Comparison of ENCODE assay signal across 9 cellular contexts in the genomic region with DNA sequence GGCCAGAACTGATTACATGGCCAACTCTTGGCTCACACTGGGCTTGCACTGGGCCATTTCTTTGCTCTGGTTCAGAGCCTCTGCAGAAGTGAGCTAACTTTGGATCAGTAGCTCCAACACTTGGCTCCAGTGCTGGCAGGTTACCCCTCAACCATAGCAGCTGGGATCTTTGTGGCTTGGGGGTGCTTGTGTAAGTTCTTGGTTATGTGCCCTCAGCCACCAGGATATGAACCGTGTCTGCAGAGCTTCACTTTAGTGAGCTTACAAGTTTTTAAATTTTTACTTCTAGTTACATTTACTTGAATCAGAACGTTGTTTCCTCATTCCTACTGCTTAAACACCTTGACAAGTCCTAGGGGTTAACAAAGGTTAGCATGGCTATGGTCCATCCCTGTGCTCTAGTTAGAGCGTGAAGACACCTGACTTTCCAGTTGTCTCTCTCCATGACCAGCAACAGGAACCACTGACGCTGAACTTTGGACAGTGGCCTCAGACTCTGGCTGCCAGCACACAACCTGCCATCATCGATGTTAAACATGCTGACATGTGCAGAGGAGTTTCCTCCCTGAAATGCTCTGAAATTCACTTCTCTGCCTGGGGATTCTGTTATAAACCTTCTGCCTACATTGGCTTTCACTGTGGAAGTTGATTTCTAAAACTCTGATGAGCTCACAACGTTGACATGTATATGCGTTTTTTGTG. TPM values are rescaled to one million over a fixed set of nuclear protein-coding genes. Genes with fewer than 3 reads are reported as not detected.
DNase-seq lines count a peak whose midpoint lies in the region; ATAC-seq, FAIRE-seq and TF ChIP-seq lines count a peak whose summit lies in the region.
"Had no signal": no experiment of that assay in that cellular context is flagged by ENCODE, and none has a peak within 500 bp of the region (broad histone marks: within the 10 kb centered on the region; RNA-seq: fewer than 3 reads in every experiment).

No MANE protein-coding gene starts in this region.

- TF ChIP-seq CTCF in astrocyte (IDR thresholded peaks at IDR 0.05; ENCODE audit: insufficient read depth, low read depth, low read length) (no peak), gastrocnemius medialis (IDR thresholded peaks at IDR 0.05 in 4 of 5, conservative IDR thresholded peaks at IDR 0.05 in 1 of 5) (no peak)

- H3K36me3 Mint-ChIP-seq in IgD-negative memory B cell (no peaks in the 10 kb centered on the region), astrocyte (ENCODE audit: low read depth, unreplicated experiment) (peaks cover 25% of the 10 kb centered on the region)

- H3K36me3 ChIP-seq in astrocyte (ENCODE audit: insufficient read depth, low read length) (peaks cover 49% of the 10 kb centered on the region), gastrocnemius medialis (peaks cover 0 to 30% of the 10 kb centered on the region in 2 donors)

- H3K4me1 Mint-ChIP-seq in IgD-negative memory B cell = peaks cover 15 to 26% (median 20%) of the 10 kb centered on the region in 3 donors
- H3K4me1 Mint-ChIP-seq in astrocyte (ENCODE audit: low read depth, unreplicated experiment) = peaks cover 20% of the 10 kb centered on the region

- H3K27ac Mint-ChIP-seq in IgD-negative memory B cell (peak overlapping the region in 2 of 3 donors; percentile 36 to 73), astrocyte (ENCODE audit: unreplicated experiment) (no peak overlapping the region)

- H4K20me1 ChIP-seq in astrocyte (ENCODE audit: insufficient read depth, low read length) = peaks cover 77% of the 10 kb centered on the region

- H3K27ac ChIP-seq in astrocyte (ENCODE audit: low read depth, low read length) (no peak overlapping the region), gastrocnemius medialis (peak overlapping the region; percentile 82 to 99 (median 95))

- H3K27me3 ChIP-seq in astrocyte (ENCODE audit: insufficient read depth, low read length) = no peaks in the 10 kb centered on the region
- H3K27me3 ChIP-seq in gastrocnemius medialis = no peaks in the 10 kb centered on the region

- ATAC-seq in gastrocnemius medialis = peak; percentile 64 to 69
- no peak for ATAC-seq in GM19452 (IDR thresholded peaks at IDR 0.05; ENCODE audit: unreplicated experiment)
- no peak for ATAC-seq in GM21576 (IDR thresholded peaks at IDR 0.05; ENCODE audit: unreplicated experiment)

- intact Hi-C loops in gastrocnemius medialis (cut with DNase I; ENCODE audit: low total_unique reads) = no loop called here

- H3K9ac ChIP-seq in astrocyte (ENCODE audit: low read length) = no peak overlapping the region

- H3K9me3 ChIP-seq in astrocyte (ENCODE audit: insufficient read depth, low read depth, low read length) = no peaks in the 10 kb centered on the region
- H3K9me3 ChIP-seq in gastrocnemius medialis = no peaks in the 10 kb centered on the region

- H3K4me3 ChIP-seq in astrocyte (ENCODE audit: insufficient read depth, low read depth, low read length) (no peak overlapping the region), gastrocnemius medialis (no peak overlapping the region)

- H3K4me3 Mint-ChIP-seq in IgD-negative memory B cell (peak overlapping the region in 2 of 4 donors; percentile 54 to 55), astrocyte (ENCODE audit: unreplicated experiment) (peak overlapping the region; percentile 14)

- H3K9me3 Mint-ChIP-seq in IgD-negative memory B cell (no peaks in the 10 kb centered on the region), astrocyte (ENCODE audit: unreplicated experiment) (no peaks in the 10 kb centered on the region)

- no peak for FAIRE-seq in astrocyte (lab: Jason Lieb, UNC)

- in situ Hi-C loops in gastrocnemius medialis (cut with MboI; ENCODE audit: low sequenced_read_pairs in 4 of 4) = no loop called here

- H2AFZ ChIP-seq in astrocyte (ENCODE audit: low read depth, low read length) = no peak overlapping the region

- TF ChIP-seq POLR2A in gastrocnemius medialis (IDR thresholded peaks at IDR 0.05) = no peak

- H3K27me3 Mint-ChIP-seq in IgD-negative memory B cell = no peaks in the 10 kb centered on the region
- H3K27me3 Mint-ChIP-seq in astrocyte (ENCODE audit: low read depth, unreplicated experiment) = no peaks in the 10 kb centered on the region

- DNase-seq in astrocyte (ENCODE audit: low read depth) = no peak
- DNase-seq in gastrocnemius medialis = peak; percentile 60 to 79
- no peak for DNase-seq in activated CD8-positive, alpha-beta memory T cell treated with anti-CD3 and anti-CD28 coated beads for 24 hours
- DNase-seq: activated naive CD4-positive, alpha-beta T cell treated with anti-CD3 and anti-CD28 coated beads, Interleukin-2, amount 50 U/mL, for 16 hours; MM.1S had no signal

- peaks cover 89% of the 10 kb centered on the region for H3K79me2 ChIP-seq in astrocyte (ENCODE audit: insufficient read depth, low read length)

- H3K4me1 ChIP-seq in astrocyte (ENCODE audit: insufficient read depth, low read length) = peaks cover 28% of the 10 kb centered on the region
- H3K4me1 ChIP-seq in gastrocnemius medialis = peaks cover 54 to 71% of the 10 kb centered on the region in 2 donors

- peak overlapping the region; percentile 17 for H3K4me2 ChIP-seq in astrocyte (ENCODE audit: low read length)

RNA-seq across cellular contexts. Expression of a gene that starts 4.1 kb away (rescaled TPM):
- polyA plus RNA-seq in IgD-negative memory B cell = 20.1 TPM
- 14.9 and 15.0 TPM in 2 replicates for total RNA-seq in astrocyte
- 10 to 100 TPM; 11.0 to 23.1 (median 16.8) TPM for total RNA-seq in gastrocnemius medialis

RNA-seq across cellular contexts. Expression of a gene that starts 13.0 kb away (rescaled TPM):
- 42.9 TPM for polyA plus RNA-seq in IgD-negative memory B cell
- total RNA-seq in astrocyte (32.4 and 36.7 TPM in 2 replicates), gastrocnemius medialis (10 to 100 TPM; 41.2 to 56.5 (median 52.1) TPM)

RNA-seq across cellular contexts. Expression of a gene that starts 13.2 kb away (rescaled TPM):
- 22.8 TPM for polyA plus RNA-seq in IgD-negative memory B cell
- 34.3 and 35.7 TPM in 2 replicates for total RNA-seq in astrocyte
- 10 to 100 TPM in 2 of 4 donors, 1 to 10 TPM in 2; 7.3 to 13.5 (median 9.7) TPM for total RNA-seq in gastrocnemius medialis

RNA-seq across cellular contexts. Expression of a gene that starts 15.2 kb away (rescaled TPM):
- 46.3 TPM for polyA plus RNA-seq in IgD-negative memory B cell
- 27.9 and 28.9 TPM in 2 replicates for total RNA-seq in astrocyte
- 100 to 1,000 TPM in 1 of 4 donors, 10 to 100 TPM in 3; 53.3 to 112 (median 70.1) TPM for total RNA-seq in gastrocnemius medialis

RNA-seq across cellular contexts. Expression of a gene that starts 25.3 kb away (rescaled TPM):
- not detected for polyA plus RNA-seq in IgD-negative memory B cell
- total RNA-seq in astrocyte (0.58 and 0.64 TPM in 2 replicates), gastrocnemius medialis (1 to 10 TPM in 1 of 4 donors, not detected in 3; 1.3 TPM)
- total RNA-seq: RPMI7951 had no signal

Comparison
In these comparisons a context has a peak if more than half of its experiments do, and no peak if none do; other contexts are left out.
1. DNase-seq: peak in gastrocnemius medialis (2 of 2); none in astrocyte (single experiment) and activated CD8-positive, alpha-beta memory T cell treated with anti-CD3 and anti-CD28 coated beads for 24 hours (single experiment).
2. ATAC-seq: peak in gastrocnemius medialis (2 of 2); none in GM19452 (single experiment) and GM21576 (single experiment).